ENCODE assay signal across 27 cellular contexts in the genomic region with DNA sequence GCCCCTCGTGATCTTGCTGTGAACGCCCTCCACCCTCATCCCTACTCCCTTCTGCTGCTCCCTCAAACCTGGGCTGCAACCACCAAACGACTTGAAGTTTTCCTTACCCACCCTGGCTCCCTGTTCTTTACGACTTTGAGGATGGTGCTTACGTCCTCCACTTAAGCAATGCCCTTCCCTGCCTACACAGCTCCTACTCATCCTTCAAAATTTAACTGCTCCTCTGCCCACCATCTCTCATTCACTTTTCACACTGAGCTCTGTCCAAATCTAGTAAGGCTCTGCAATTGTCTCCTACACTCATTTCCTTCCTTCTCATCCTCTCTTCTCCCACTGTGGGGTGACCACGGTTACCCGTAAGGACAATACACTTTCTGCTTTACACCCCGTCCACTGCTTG.
"Had no signal": no experiment of that assay in that cellular context is flagged by ENCODE, and none has a peak within 500 bp of the region (broad histone marks: within the 10 kb centered on the region; RNA-seq: fewer than 3 reads in every experiment).

No MANE protein-coding gene starts in this region.

- FAIRE-seq: islet of Langerhans, kidney, pancreas had no signal

- H3K9me3 ChIP-seq: left ventricle myocardium inferior, pancreas, prostate gland, stomach, thoracic aorta, tibial artery, vagina had no signal

- DNase-seq: hypothalamus; immature natural killer cell; kidney; left ventricle myocardium inferior; mesendoderm; naive B cell; natural killer cell; nephron progenitor cell; nucleus accumbens; pancreas; posterior cingulate gyrus; retina; right cardiac atrium; stimulated activated CD4-positive, alpha-beta T cell treated with anti-CD3 and anti-CD28 coated beads, Interleukin-12 subunit alpha, Interleukin-12 subunit beta, amount 100 ng/mL, for 4 hours; stimulated activated CD4-positive, alpha-beta T cell treated with anti-CD3 and anti-CD28 coated beads, Interleukin-15, amount 100 ng/mL, for 24 hours; stimulated activated CD4-positive, alpha-beta T cell treated with anti-CD3 and anti-CD28 coated beads, Interleukin-2, amount 100 ng/mL, for 24 hours; stimulated activated CD4-positive, alpha-beta T cell treated with anti-CD3 and anti-CD28 coated beads, Interleukin-4, amount 100 ng/mL, for 1 hour; stimulated activated naive B cell treated with anti-CD40 and anti-IgM and Interleukin-4, amounts not matched to agents 10 μg/mL and 1 μg/mL and 100 μg/mL, for 72 hours; stimulated activated naive CD8-positive, alpha-beta T cell treated with anti-CD3 and anti-CD28 coated beads, Interleukin-15, Interleukin-2, amounts not matched to agents 100 U/mL and 50 U/mL, for 24 hours; stomach; tibial artery had no signal

- H3K4me3 ChIP-seq: left ventricle myocardium inferior, lung, pancreas, prostate gland, skin epidermis, stomach, thoracic aorta, tibial artery, vagina had no signal

- H3K27me3 ChIP-seq: pancreas, stomach, tibial artery, vagina had no signal

- H3K36me3 ChIP-seq: left ventricle myocardium inferior, pancreas, prostate gland, stomach, thoracic aorta, tibial artery, vagina had no signal

- H3K27ac ChIP-seq: left ventricle myocardium inferior, pancreas, prostate gland, skin epidermis, stomach, thoracic aorta, tibial artery, vagina had no signal

- H3K4me1 ChIP-seq: left ventricle myocardium inferior, pancreas, prostate gland, stomach, vagina had no signal
